ENCODE assay signal across 10 cellular contexts in the genomic region with DNA sequence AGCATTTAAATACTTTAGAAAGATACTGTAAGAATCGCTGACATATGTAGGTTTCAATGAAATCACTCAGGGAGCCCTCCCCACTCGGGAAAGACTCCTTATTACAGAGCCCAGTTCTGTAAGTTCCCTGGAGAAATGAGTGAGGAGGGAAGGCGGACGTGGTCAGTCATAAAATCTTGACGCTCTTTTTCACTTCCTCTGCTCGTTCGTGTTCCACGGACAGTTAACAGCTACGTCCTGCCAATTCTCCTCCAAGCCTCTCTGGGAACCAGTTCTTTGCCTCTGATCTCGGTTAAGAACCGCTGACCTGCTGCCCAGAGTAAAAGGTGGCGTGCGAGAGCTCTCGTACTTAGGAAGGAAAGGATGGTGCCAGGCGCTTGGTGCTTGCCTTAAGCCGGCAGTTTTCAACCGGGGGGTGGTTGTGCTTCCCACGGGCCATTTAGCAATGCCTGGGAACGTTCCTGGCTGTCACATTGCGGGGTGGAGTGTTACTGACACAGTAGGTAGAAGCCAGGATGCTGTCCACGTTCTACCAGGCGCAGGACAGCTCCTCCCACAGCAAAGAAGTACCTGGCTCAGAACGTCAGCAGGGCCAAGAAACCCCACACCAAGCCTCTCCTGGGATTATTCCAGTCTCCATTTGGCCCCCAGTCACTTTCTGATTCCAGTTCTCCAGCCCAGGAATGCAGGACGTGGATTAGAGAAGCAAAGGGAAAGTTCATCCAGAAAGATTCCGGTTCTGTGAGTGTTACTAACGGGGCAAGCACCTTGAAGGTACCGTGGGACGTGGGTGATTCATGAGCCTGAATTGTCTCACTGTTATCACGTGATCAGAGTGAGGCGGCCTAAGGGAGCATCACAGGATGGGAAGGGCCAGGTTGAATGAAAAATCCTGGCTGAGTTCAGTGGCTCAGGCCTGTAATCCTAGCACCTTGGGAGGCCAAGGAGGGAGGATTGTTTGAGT.
DNase-seq lines count a peak whose midpoint lies in the region; ATAC-seq and TF ChIP-seq lines count a peak whose summit lies in the region.
"Had no signal": no experiment of that assay in that cellular context is flagged by ENCODE, and none has a peak within 500 bp of the region (broad histone marks: within the 10 kb centered on the region; RNA-seq: fewer than 3 reads in every experiment).

No MANE protein-coding gene starts in this region.

- H3K36me3 ChIP-seq in adrenal gland (replicated peaks in 1 of 2) (no peaks in the 10 kb centered on the region), left ventricle myocardium inferior (no peaks in the 10 kb centered on the region), skeletal muscle satellite cell (ENCODE audit: insufficient read depth, low read length) (no peaks in the 10 kb centered on the region)

- H3K9me3 ChIP-seq in adrenal gland (replicated peaks in 1 of 3) (no peaks in the 10 kb centered on the region), left ventricle myocardium inferior (replicated peaks) (no peaks in the 10 kb centered on the region), skeletal muscle satellite cell (replicated peaks; ENCODE audit: low read length) (no peaks in the 10 kb centered on the region)

- no peak for TF ChIP-seq POLR2A in adrenal gland (IDR thresholded peaks at IDR 0.05)

- TF ChIP-seq CTCF in adrenal gland (IDR thresholded peaks at IDR 0.05) (no peak), left ventricle myocardium inferior (IDR thresholded peaks at IDR 0.05; ENCODE audit: borderline replicate concordance) (no peak)

- H3K4me1 ChIP-seq in adrenal gland (replicated peaks in 1 of 2) (peaks cover 0 to 22% of the 10 kb centered on the region in 2 donors), left ventricle myocardium inferior (peaks cover 40% of the 10 kb centered on the region), skeletal muscle satellite cell (ENCODE audit: control insufficient read depth, insufficient read depth, low read length) (peaks cover 18% of the 10 kb centered on the region)

- no peak for ATAC-seq in GM18907 (IDR thresholded peaks at IDR 0.05; ENCODE audit: unreplicated experiment)
- no peak for ATAC-seq in HG03432 (IDR thresholded peaks at IDR 0.05; ENCODE audit: unreplicated experiment)
- no peak for ATAC-seq in HG02870 (IDR thresholded peaks at IDR 0.05; ENCODE audit: unreplicated experiment)

- peak; percentile 76 for DNase-seq in ELF-1 (ENCODE audit: low read depth, low spot score)
- peak in 3 of 7 donors; percentile 26 to 51 (median 30) for DNase-seq in adrenal gland
- DNase-seq in left ventricle myocardium inferior = peak; percentile 42
- no peak for DNase-seq in NK-92 treated with Interleukin-12 subunit alpha and Interleukin-12 subunit beta, amount 100 ng/mL, for 24 hours (lab: John Stamatoyannopoulos, UW)
- DNase-seq: naive B cell, OCI-M1 had no signal

- H3K4me2 ChIP-seq in skeletal muscle satellite cell (ENCODE audit: low read length) = peak overlapping the region; percentile 74

- 48 to 65% (median 56%) methylated on average over 27 to 30 of the region's 30 CpGs for WGBS in adrenal gland, 4 donors

- intact Hi-C loops in adrenal gland (cut with DNase I) (loop anchor here in 1 of 2 donors (10.0 kb wide), 1 partner anchor 75 kb away; no protein-coding TSS in a partner anchor), left ventricle myocardium inferior (cut with micrococcal nuclease) (loop anchor here (10.0 kb wide), 1 partner anchor 75 kb away; no protein-coding TSS in a partner anchor)

- peak overlapping the region; percentile 61 for H3K9ac ChIP-seq in skeletal muscle satellite cell (ENCODE audit: low read depth, low read length)

- H3K27ac ChIP-seq in adrenal gland = peak overlapping the region in 3 of 5 donors; percentile 20 to 86 (median 80)
- H3K27ac ChIP-seq in left ventricle myocardium inferior (replicated peaks) = peak overlapping the region; percentile 81

- H3K27me3 ChIP-seq in adrenal gland (no peaks in the 10 kb centered on the region), left ventricle myocardium inferior (ENCODE audit: low read depth) (no peaks in the 10 kb centered on the region), skeletal muscle satellite cell (ENCODE audit: control insufficient read depth, insufficient read depth, low read length) (no peaks in the 10 kb centered on the region)

- H3K4me3 ChIP-seq in adrenal gland (no peak overlapping the region), left ventricle myocardium inferior (peak overlapping the region; percentile 46), skeletal muscle satellite cell (ENCODE audit: low read length) (peak overlapping the region; percentile 55)

Comparison
In these comparisons a context has a peak if more than half of its experiments do, and no peak if none do; other contexts are left out.
1. H3K4me3 ChIP-seq: peak in left ventricle myocardium inferior (single experiment) and skeletal muscle satellite cell (single experiment); none in adrenal gland (0 of 4).